Comparison of ENCODE assay signal across 14 cellular contexts in genomic region chr12:24922109-24922508, GRCh38. TPM values are rescaled to one million over a fixed set of nuclear protein-coding genes. Genes with fewer than 3 reads are reported as not detected.
A peak's percentile ranks its signal among the peaks of the same experiment; 100 is the strongest.
DNase-seq lines count a peak whose midpoint lies in the region; ATAC-seq and TF ChIP-seq lines count a peak whose summit lies in the region.
"Had no signal": no experiment of that assay in that cellular context is flagged by ENCODE, and none has a peak within 500 bp of the region (broad histone marks: within the 10 kb centered on the region; RNA-seq: fewer than 3 reads in every experiment).

No MANE protein-coding gene starts in this region.

- intact Hi-C loops in CD14-positive monocyte (cut with micrococcal nuclease) = no loop called here
- intact Hi-C loops in dendritic cell treated with granulocyte-macrophage colony-stimulating factor and Interleukin-4, amounts not matched to agents 40 ng/mL and 50 ng/mL, for 4 days (cut with micrococcal nuclease) = no loop called here
- intact Hi-C loops in stomach (cut with DNase I; ENCODE audit: low total_unique reads) = no loop called here

- peak overlapping the region in 1 of 2 donors; percentile 28 for H3K4me3 Mint-ChIP-seq in CD14-positive monocyte
- no peak overlapping the region for H3K4me3 Mint-ChIP-seq in dendritic cell treated with granulocyte-macrophage colony-stimulating factor and Interleukin-4, amounts not matched to agents 40 ng/mL and 50 ng/mL, for 4 days
- H3K4me3 Mint-ChIP-seq: stimulated activated naive B cell treated with anti-CD40 and anti-IgM and Interleukin-4, amounts not matched to agents 10 μg/mL and 1 μg/mL and 100 μg/mL, for 72 hours had no signal

- peak overlapping the region in 6 of 7 donors; percentile 6 to 82 (median 74) for H3K27ac Mint-ChIP-seq in CD14-positive monocyte
- H3K27ac Mint-ChIP-seq in dendritic cell treated with granulocyte-macrophage colony-stimulating factor and Interleukin-4, amounts not matched to agents 40 ng/mL and 50 ng/mL, for 4 days = peak overlapping the region; percentile 34
- H3K27ac Mint-ChIP-seq: stimulated activated naive B cell treated with anti-CD40 and anti-IgM and Interleukin-4, amounts not matched to agents 10 μg/mL and 1 μg/mL and 100 μg/mL, for 72 hours had no signal

- no peaks in the 10 kb centered on the region for H3K9me3 ChIP-seq in stomach

- no peaks in the 10 kb centered on the region for H3K27me3 ChIP-seq in stomach

- TF ChIP-seq CTCF in CD14-positive monocyte (IDR thresholded peaks at IDR 0.05) = no peak
- no peak for TF ChIP-seq CTCF in stomach (IDR thresholded peaks at IDR 0.05)

- peaks cover 20% of the 10 kb centered on the region for H3K4me1 Mint-ChIP-seq in CD14-positive monocyte
- peaks cover 17% of the 10 kb centered on the region for H3K4me1 Mint-ChIP-seq in dendritic cell treated with granulocyte-macrophage colony-stimulating factor and Interleukin-4, amounts not matched to agents 40 ng/mL and 50 ng/mL, for 4 days (ENCODE audit: low read depth)

- no peak for TF ChIP-seq EP300 in stomach (IDR thresholded peaks at IDR 0.05)

- peaks cover 0 to 6% (median 0%) of the 10 kb centered on the region in 4 donors for H3K4me1 ChIP-seq in stomach

- ATAC-seq in GM19438 (IDR thresholded peaks at IDR 0.05; ENCODE audit: low read depth, unreplicated experiment) (peak; percentile 56), HG03025 (IDR thresholded peaks at IDR 0.05; ENCODE audit: low FRiP score, unreplicated experiment) (no peak)
- ATAC-seq: stimulated activated naive B cell treated with anti-CD40 and anti-IgM and Interleukin-4, amounts not matched to agents 10 μg/mL and 1 μg/mL and 100 μg/mL, for 72 hours had no signal

- peaks cover 0 to 1% (median 0%) of the 10 kb centered on the region in 3 donors for H3K27me3 Mint-ChIP-seq in CD14-positive monocyte (ENCODE audit: low read depth in 3 of 3)
- no peaks in the 10 kb centered on the region for H3K27me3 Mint-ChIP-seq in dendritic cell treated with granulocyte-macrophage colony-stimulating factor and Interleukin-4, amounts not matched to agents 40 ng/mL and 50 ng/mL, for 4 days
- H3K27me3 Mint-ChIP-seq: stimulated activated naive B cell treated with anti-CD40 and anti-IgM and Interleukin-4, amounts not matched to agents 10 μg/mL and 1 μg/mL and 100 μg/mL, for 72 hours had no signal

- DNase-seq in CD14-positive monocyte (ENCODE audit: low spot score) (no peak), MV-4-11 (lab: John Stamatoyannopoulos, UW) (peak; percentile 3), SHP77 treated with DMSO at 0.1 percent for 48 hours (lab: John Stamatoyannopoulos, UW) (no peak), mucosa of gallbladder (ENCODE audit: low spot score) (no peak), stomach (no peak)
- DNase-seq: activated CD4-positive, alpha-beta T cell treated with anti-CD3 and anti-CD28 coated beads, Interleukin-2, amount 50 U/mL, for 1 hour; activated gamma-delta T cell; caudate nucleus; NCI-H2029; stimulated activated CD4-positive, alpha-beta T cell treated with anti-CD3 and anti-CD28 coated beads, Interleukin-2, amount 100 ng/mL, for 48 hours; stimulated activated naive B cell treated with anti-CD40 and anti-IgM and Interleukin-4, amounts not matched to agents 10 μg/mL and 1 μg/mL and 100 μg/mL, for 72 hours had no signal

- no peak overlapping the region for H3K4me3 ChIP-seq in stomach

- no peak overlapping the region for H3K27ac ChIP-seq in stomach

- H3K36me3 ChIP-seq in stomach = no peaks in the 10 kb centered on the region

- peaks cover 0 to 1% (median 0%) of the 10 kb centered on the region in 7 donors for H3K9me3 Mint-ChIP-seq in CD14-positive monocyte
- H3K9me3 Mint-ChIP-seq in dendritic cell treated with granulocyte-macrophage colony-stimulating factor and Interleukin-4, amounts not matched to agents 40 ng/mL and 50 ng/mL, for 4 days = no peaks in the 10 kb centered on the region
- H3K9me3 Mint-ChIP-seq: stimulated activated naive B cell treated with anti-CD40 and anti-IgM and Interleukin-4, amounts not matched to agents 10 μg/mL and 1 μg/mL and 100 μg/mL, for 72 hours had no signal

- WGBS in stomach, 5 donors = 49 to 59% (median 54%) methylated on average over 4 to 6 of the region's 6 CpGs

- H3K36me3 Mint-ChIP-seq in CD14-positive monocyte = no peaks in the 10 kb centered on the region
- no peaks in the 10 kb centered on the region for H3K36me3 Mint-ChIP-seq in dendritic cell treated with granulocyte-macrophage colony-stimulating factor and Interleukin-4, amounts not matched to agents 40 ng/mL and 50 ng/mL, for 4 days (ENCODE audit: low read depth)

- TF ChIP-seq POLR2A in stomach (IDR thresholded peaks at IDR 0.05) = no peak

RNA-seq across cellular contexts. Expression of gene BCAT1, which starts 26.8 kb away (rescaled TPM):
- polyA plus RNA-seq in CD14-positive monocyte (10 to 100 TPM; 15.2 to 16.9 TPM), stomach (1 to 10 TPM; 1.3 to 7.5 (median 4.4) TPM)
- total RNA-seq in mucosa of gallbladder (18.3 TPM), stomach (10 to 100 TPM in 3 of 5 donors, 1 to 10 TPM in 2; 7.0 to 33.0 (median 12.1) TPM)
